ENCODE assay signal across 9 cellular contexts in genomic region chr18:37566479-37567060, GRCh38. TPM values are rescaled to one million over a fixed set of nuclear protein-coding genes. Genes with fewer than 3 reads are reported as not detected.
DNase-seq lines count a peak whose midpoint lies in the region; ATAC-seq and TF ChIP-seq lines count a peak whose summit lies in the region.
"Had no signal": no experiment of that assay in that cellular context is flagged by ENCODE, and none has a peak within 500 bp of the region (broad histone marks: within the 10 kb centered on the region; RNA-seq: fewer than 3 reads in every experiment).

No MANE protein-coding gene starts in this region.

- H3K27me3 Mint-ChIP-seq in chondrocyte (ENCODE audit: low read depth) = peaks cover 62% of the 10 kb centered on the region

- no peaks in the 10 kb centered on the region for H3K9me3 Mint-ChIP-seq in chondrocyte (ENCODE audit: low read depth)

- DNase-seq in A673 (ENCODE audit: low spot score) = peak; percentile 3
- DNase-seq in chondrocyte (ENCODE audit: low spot score) = no peak
- no peak for DNase-seq in GF-D8 (lab: John Stamatoyannopoulos, UW)
- no peak for DNase-seq in T-helper 1 cell
- no peak for DNase-seq in RWPE1 (ENCODE audit: low spot score)

- BruUV-seq in A673 (replicated peaks; lab: Mats Ljungman, UMichigan) = no TSS peak

- no peak overlapping the region for H3K4me3 ChIP-seq in A673 (ENCODE audit: low read depth, low read length, poor library complexity, severe bottlenecking)
- peak overlapping the region; percentile 65 for H3K4me3 ChIP-seq in HUES48 (ENCODE audit: low read depth, low read length)
- peak overlapping the region; percentile 44 for H3K4me3 ChIP-seq in mesodermal cell (ENCODE audit: extremely low read depth, insufficient read depth, low read length, poor library complexity, severe bottlenecking)

- intact Hi-C loops in A673 (cut with micrococcal nuclease; ENCODE audit: unreplicated experiment) = no loop called here

- no peak for ATAC-seq in GM18858 (IDR thresholded peaks at IDR 0.05; ENCODE audit: unreplicated experiment)

- H3K27ac ChIP-seq in A673 (ENCODE audit: low read depth, low read length, poor library complexity, severe bottlenecking) = no peak overlapping the region
- H3K27ac ChIP-seq in HUES48 (ENCODE audit: low read depth, low read length) = no peak overlapping the region
- H3K27ac ChIP-seq in mesodermal cell (ENCODE audit: low read depth, low read length, severe bottlenecking) = no peak overlapping the region
- no peak overlapping the region for H3K27ac ChIP-seq in RWPE1

- no peaks in the 10 kb centered on the region for H3K36me3 Mint-ChIP-seq in chondrocyte (ENCODE audit: low read depth)

- peak overlapping the region; percentile 88 for H3K4me3 Mint-ChIP-seq in chondrocyte (ENCODE audit: unreplicated experiment)

- H3K9me3 ChIP-seq in A673 (ENCODE audit: low read depth, low read length, poor library complexity, severe bottlenecking) (no peaks in the 10 kb centered on the region), HUES48 (ENCODE audit: control insufficient read depth, insufficient read depth, low read length) (no peaks in the 10 kb centered on the region), mesodermal cell (ENCODE audit: control insufficient read depth, low read length) (no peaks in the 10 kb centered on the region)

- no peak overlapping the region for H3K27ac Mint-ChIP-seq in chondrocyte (ENCODE audit: unreplicated experiment)

- peaks cover 98% of the 10 kb centered on the region for H3K27me3 ChIP-seq in A673 (replicated peaks; ENCODE audit: insufficient read depth, low read depth, low read length, poor library complexity)
- peaks cover 96% of the 10 kb centered on the region for H3K27me3 ChIP-seq in HUES48 (ENCODE audit: control insufficient read depth, insufficient read depth, low read length)

- TF ChIP-seq CTCF in A673 (conservative IDR thresholded peaks at IDR 0.05; ENCODE audit: low read depth, low read length) = no peak
- TF ChIP-seq CTCF in chondrocyte (IDR thresholded peaks at IDR 0.05) = no peak
- no peak for TF ChIP-seq CTCF in RWPE1 (conservative IDR thresholded peaks at IDR 0.05; ENCODE audit: low read depth)

- WGBS in mesodermal cell (ENCODE audit: insufficient coverage in 2 of 2), 2 experiments = 1 to 3% methylated on average over 8 to 9 of the region's 51 CpGs

- POLR2A ChIA-PET in A673 (lab: Charles Lee; ENCODE audit: low non-redundant PET) = no interaction called here
- POLR2A ChIA-PET in RWPE1 (lab: Yijun Ruan, JAX; ENCODE audit: low non-redundant PET) = no interaction called here

- H3K9ac ChIP-seq in HUES48 (ENCODE audit: low read depth, low read length) = no peak overlapping the region

- peaks cover 15% of the 10 kb centered on the region for H3K4me1 Mint-ChIP-seq in chondrocyte (ENCODE audit: low read depth)

- H3K4me1 ChIP-seq in A673 (ENCODE audit: insufficient read depth, low read length, poor library complexity, severe bottlenecking) (no peaks in the 10 kb centered on the region), HUES48 (ENCODE audit: control insufficient read depth, insufficient read depth, low read length) (peaks cover 25% of the 10 kb centered on the region; the same call in 1 of the 2 replicates), mesodermal cell (ENCODE audit: control insufficient read depth, insufficient read depth, low read length, poor library complexity, severe bottlenecking) (peaks cover 8% of the 10 kb centered on the region)

- CTCF ChIA-PET in A673 (lab: Charles Lee) = no interaction called here
- CTCF ChIA-PET in RWPE1 (lab: Yijun Ruan, JAX) = no interaction called here

- H3K36me3 ChIP-seq in A673 (ENCODE audit: insufficient read depth, low read length, poor library complexity, severe bottlenecking) = no peaks in the 10 kb centered on the region
- H3K36me3 ChIP-seq in HUES48 (ENCODE audit: control insufficient read depth, insufficient read depth, low read length) = no peaks in the 10 kb centered on the region
- no peaks in the 10 kb centered on the region for H3K36me3 ChIP-seq in mesodermal cell (ENCODE audit: control insufficient read depth, insufficient read depth, low read length)

RNA-seq across cellular contexts. Expression of gene CELF4, which starts 1.0 kb away (rescaled TPM):
- not detected in 2 replicates for total RNA-seq in A673 (2021)
- 0.22 to 0.90 TPM in 2 of 3 replicates, not detected in the other for total RNA-seq in chondrocyte
- 1.8 TPM for polyA plus RNA-seq in mesodermal cell (2013, experiment 1 of 2)
- 1.4 TPM for polyA plus RNA-seq in mesodermal cell (2013, experiment 2 of 2)
- total RNA-seq: fibroblast of villous mesenchyme had no signal
